2 cellular contexts compared by ENCODE assay signal in genomic region chr10:50280049-50280448, GRCh38.
TF ChIP-seq lines count a peak whose summit lies in the region.

No MANE protein-coding gene starts in this region.

TF ChIP-seq in liver, 16 proteins besides CTCF, POLR2A, EP300 and RAD21 (continued from another document):
- no peak for TF ChIP-seq ZBTB33 (IDR thresholded peaks at IDR 0.05)
- peak; percentile 36 for TF ChIP-seq YY1 (IDR thresholded peaks at IDR 0.05)
- no peak for TF ChIP-seq REST (IDR thresholded peaks at IDR 0.05)
- no peak for TF ChIP-seq JUND (IDR thresholded peaks at IDR 0.05)
- TF ChIP-seq HNF4G (IDR thresholded peaks at IDR 0.05) = no peak
- no peak for TF ChIP-seq SP1 (IDR thresholded peaks at IDR 0.05)
- TF ChIP-seq MAX (IDR thresholded peaks at IDR 0.05) = peak; percentile 37
- no peak for TF ChIP-seq ATF3 (IDR thresholded peaks at IDR 0.05)

TF ChIP-seq in HepG2, 621 proteins besides CTCF, POLR2A, EP300 and RAD21 (continued from another document):
- TF ChIP-seq MTF1 (CRISPR knock-in tag; IDR thresholded peaks at IDR 0.05) (no peak), ZNF782 (CRISPR knock-in tag; IDR thresholded peaks at IDR 0.05; ENCODE audit: borderline replicate concordance) (no peak), FOXJ3 (CRISPR knock-in tag; IDR thresholded peaks at IDR 0.05; ENCODE audit: borderline replicate concordance) (no peak), ZFP91 (CRISPR knock-in tag; IDR thresholded peaks at IDR 0.05; ENCODE audit: borderline replicate concordance) (no peak), FOXA1 (IDR thresholded peaks at IDR 0.05) (no peak), FOXA1 (CRISPR knock-in tag; IDR thresholded peaks at IDR 0.05) (no peak), ZBTB37 (CRISPR knock-in tag; IDR thresholded peaks at IDR 0.05) (no peak), ZNF224 (CRISPR knock-in tag; IDR thresholded peaks at IDR 0.05) (no peak), ZNF737 (CRISPR knock-in tag; IDR thresholded peaks at IDR 0.05; ENCODE audit: borderline replicate concordance) (no peak), E2F5 (CRISPR knock-in tag; conservative IDR thresholded peaks at IDR 0.05) (no peak), TCF7L2 (IDR thresholded peaks at IDR 0.05; ENCODE audit: low read depth, low read length) (no peak)
